In genomic region chr2:134722728-134723127, GRCh38 we compare ENCODE assay signal across 1 cellular context.
TF ChIP-seq lines count a peak whose summit lies in the region.

No MANE protein-coding gene starts in this region.

TF ChIP-seq in A549, 52 proteins besides CTCF, POLR2A, EP300 and RAD21:
- TF ChIP-seq HEYL (CRISPR knock-in tag; IDR thresholded peaks at IDR 0.05) (no peak), JUN (IDR thresholded peaks at IDR 0.05) (no peak), SMC3 (IDR thresholded peaks at IDR 0.05) (no peak), FOXS1 (CRISPR knock-in tag; IDR thresholded peaks at IDR 0.05) (no peak), TP53 (CRISPR knock-in tag; IDR thresholded peaks at IDR 0.05) (no peak), HMGXB4 (CRISPR knock-in tag; IDR thresholded peaks at IDR 0.05; ENCODE audit: borderline replicate concordance) (no peak), CEBPB (IDR thresholded peaks at IDR 0.05) (no peak)
